18 cellular contexts compared by ENCODE assay signal in the genomic region with DNA sequence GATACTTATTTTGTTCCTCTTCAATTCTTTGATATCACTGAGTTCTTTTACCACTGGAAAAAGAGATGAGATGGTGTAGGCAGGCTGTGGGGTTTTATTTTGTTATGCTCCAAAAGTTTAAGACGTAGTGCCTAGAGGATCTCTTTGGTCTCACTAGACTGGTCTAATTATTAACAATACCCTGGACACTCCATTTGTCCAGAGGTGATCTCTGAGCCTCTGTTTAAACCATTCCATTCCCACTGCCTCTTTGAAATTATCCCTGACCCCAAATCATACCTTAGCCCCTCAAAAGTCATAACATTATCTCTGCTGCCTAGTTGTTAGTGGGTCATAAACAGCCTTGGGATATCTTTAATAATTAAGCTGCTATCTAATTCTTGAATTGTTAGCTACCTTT. TPM values are rescaled to one million over a fixed set of nuclear protein-coding genes. Genes with fewer than 3 reads are reported as not detected.
DNase-seq lines count a peak whose midpoint lies in the region; ATAC-seq, FAIRE-seq and TF ChIP-seq lines count a peak whose summit lies in the region.
"Had no signal": no experiment of that assay in that cellular context is flagged by ENCODE, and none has a peak within 500 bp of the region (broad histone marks: within the 10 kb centered on the region; RNA-seq: fewer than 3 reads in every experiment).

No MANE protein-coding gene starts in this region.

- CTCF ChIA-PET in HepG2 (lab: Yijun Ruan, JAX; ENCODE audit: low intra/inter-chr PET ratio, low total read pairs): no interaction called here
- CTCF ChIA-PET in CD8-positive, alpha-beta T cell (lab: Charles Lee): interaction anchor here (1.2 kb wide), 2 partner anchors 10 to 1206 kb away, joined by 3 to 5 read pairs; no protein-coding TSS in a partner anchor

- H3K4me3 Mint-ChIP-seq in CD8-positive, alpha-beta T cell: no peak overlapping the region
- H3K4me3 Mint-ChIP-seq in GM23338: no peak overlapping the region
- H3K4me3 Mint-ChIP-seq: CD4-positive, CD25-positive, alpha-beta regulatory T cell; H9 had no signal

- H3K14ac ChIP-seq in trophoblast cell (ENCODE audit: low read length): no peak overlapping the region

- ATAC-seq in HepG2 (peak; percentile 89), GM21576 (IDR thresholded peaks at IDR 0.05; ENCODE audit: unreplicated experiment) (no peak), GM23338 (no peak), Right ventricle myocardium superior (ENCODE audit: poor library complexity) (no peak)
- ATAC-seq in CD8-positive, alpha-beta T cell: no peak

- H3K27ac ChIP-seq in VCaP (peak overlapping the region; percentile 63), HepG2 (ENCODE audit: extremely low read length, insufficient read depth, low read length) (peak overlapping the region; percentile 69), trophoblast cell (ENCODE audit: low read depth, low read length) (peak overlapping the region; percentile 6), GM23338 (ENCODE audit: low read depth) (no peak overlapping the region)
- H3K27ac ChIP-seq in CD8-positive, alpha-beta T cell (ENCODE audit: low read depth, low read length): no peak overlapping the region

- no peak overlapping the region for H2BK12ac ChIP-seq in trophoblast cell (ENCODE audit: low read length)

- in situ Hi-C loops in HepG2 (cut with HindIII; ENCODE audit: extremely low pct_ligation_motif_present, low pct_unique_long_range_greater_than_20kb): loop anchor here (25.0 kb wide), 1 partner anchor 1196 kb away; no protein-coding TSS in a partner anchor

- H3K4me1 ChIP-seq in HepG2 (ENCODE audit: insufficient read depth, low read length): peaks cover 44% of the 10 kb centered on the region
- peaks cover 0 to 3% of the 10 kb centered on the region in 2 experiments for H3K4me1 ChIP-seq in trophoblast cell (ENCODE audit: control insufficient read depth in 1 of 2, insufficient read depth in 2 of 2, low read length in 2 of 2)
- no peaks in the 10 kb centered on the region for H3K4me1 ChIP-seq in CD8-positive, alpha-beta T cell (ENCODE audit: insufficient read depth, low read length)
- no peaks in the 10 kb centered on the region for H3K4me1 ChIP-seq in GM23338 (ENCODE audit: insufficient read depth)
- H3K4me1 ChIP-seq: BE2C had no signal

- H3K23ac ChIP-seq in trophoblast cell (ENCODE audit: low read length): no peak overlapping the region

- H4K20me1 ChIP-seq in HepG2 (ENCODE audit: insufficient read depth, low read length) (no peaks in the 10 kb centered on the region), GM23338 (replicated peaks; ENCODE audit: insufficient read depth) (no peaks in the 10 kb centered on the region)

- no peak overlapping the region for H2AK5ac ChIP-seq in trophoblast cell (ENCODE audit: low read length)

- H3K9ac ChIP-seq in HepG2 (ENCODE audit: insufficient read depth, low read depth, low read length) (no peak overlapping the region; the same call in 1 of the 2 replicates), trophoblast cell (ENCODE audit: low read length) (no peak overlapping the region)

- H3K36me3 Mint-ChIP-seq in CD8-positive, alpha-beta T cell: no peaks in the 10 kb centered on the region
- no peaks in the 10 kb centered on the region for H3K36me3 Mint-ChIP-seq in GM23338 (ENCODE audit: low read depth)
- H3K36me3 Mint-ChIP-seq: CD4-positive, CD25-positive, alpha-beta regulatory T cell had no signal

- H2AFZ ChIP-seq in HepG2 (ENCODE audit: low read length) (no peak overlapping the region), trophoblast cell (ENCODE audit: insufficient read depth, low read length, poor library complexity) (no peak overlapping the region), GM23338 (no peak overlapping the region)

- POLR2A ChIA-PET in HepG2 (lab: Yijun Ruan, JAX): no interaction called here
- POLR2A ChIA-PET in CD8-positive, alpha-beta T cell (lab: Charles Lee): no interaction called here

- no TSS peak for BruUV-seq in HepG2 (replicated peaks; lab: Mats Ljungman, UMichigan)

- no peak overlapping the region for H3K27ac Mint-ChIP-seq in CD8-positive, alpha-beta T cell
- H3K27ac Mint-ChIP-seq in GM23338: no peak overlapping the region
- H3K27ac Mint-ChIP-seq: CD4-positive, CD25-positive, alpha-beta regulatory T cell; H9 had no signal

- H3K79me1 ChIP-seq in trophoblast cell (ENCODE audit: low read length): no peaks in the 10 kb centered on the region

- peak overlapping the region; percentile 57 for H3K4me2 ChIP-seq in HepG2 (ENCODE audit: low read depth, low read length)
- H3K4me2 ChIP-seq in trophoblast cell (ENCODE audit: low read length): no peak overlapping the region
- H3K4me2 ChIP-seq in GM23338: no peak overlapping the region

- no peaks in the 10 kb centered on the region for H3F3A ChIP-seq in GM23338 (replicated peaks; ENCODE audit: low read depth)

- no peak overlapping the region for H3K18ac ChIP-seq in trophoblast cell (ENCODE audit: low read length)

- no peak for DNase-seq in HepG2 (ENCODE audit: low spot score)
- DNase-seq in trophoblast cell: no peak
- DNase-seq in CD8-positive, alpha-beta T cell: no peak
- no peak for DNase-seq in GM23338 (ENCODE audit: low spot score)
- no peak for DNase-seq in Right ventricle myocardium superior
- DNase-seq: ACHN; BE2C; C1 segment of cervical spinal cord; CD4-positive, CD25-positive, alpha-beta regulatory T cell; DMS153; DMS79; GF-D8; H9 had no signal

- no peaks in the 10 kb centered on the region for H3K4me1 Mint-ChIP-seq in CD8-positive, alpha-beta T cell (ENCODE audit: low read depth)
- H3K4me1 Mint-ChIP-seq in GM23338: peaks cover under 1% of the 10 kb centered on the region; the same call in 1 of the 3 replicates
- H3K4me1 Mint-ChIP-seq: CD4-positive, CD25-positive, alpha-beta regulatory T cell had no signal

- no peaks in the 10 kb centered on the region for H3K9me3 Mint-ChIP-seq in CD8-positive, alpha-beta T cell
- H3K9me3 Mint-ChIP-seq in GM23338: no peaks in the 10 kb centered on the region
- H3K9me3 Mint-ChIP-seq: CD4-positive, CD25-positive, alpha-beta regulatory T cell had no signal

- H3K9me2 ChIP-seq in GM23338 (ENCODE audit: insufficient read depth): no peaks in the 10 kb centered on the region

- no peak overlapping the region for H2BK5ac ChIP-seq in trophoblast cell (ENCODE audit: low read depth, low read length, poor library complexity)

- no peaks in the 10 kb centered on the region for H3K9me3 ChIP-seq in HepG2 (ENCODE audit: low read length)
- H3K9me3 ChIP-seq in trophoblast cell (ENCODE audit: insufficient read depth, low read depth, low read length): no peaks in the 10 kb centered on the region
- H3K9me3 ChIP-seq in CD8-positive, alpha-beta T cell (ENCODE audit: low read length): no peaks in the 10 kb centered on the region
- H3K9me3 ChIP-seq: BE2C had no signal

- no peak overlapping the region for H2BK120ac ChIP-seq in trophoblast cell (ENCODE audit: insufficient read depth, low read length, poor library complexity)

- TF ChIP-seq CTCF in VCaP (conservative IDR thresholded peaks at IDR 0.05) (no peak), HepG2 (CRISPR knock-in tag; IDR thresholded peaks at IDR 0.05) (no peak), GM23338 (conservative IDR thresholded peaks at IDR 0.05; ENCODE audit: low read depth in 2 of 2) (no peak)
- no peak for TF ChIP-seq CTCF in CD8-positive, alpha-beta T cell (IDR thresholded peaks at IDR 0.05)

- no peak overlapping the region for H4K91ac ChIP-seq in trophoblast cell (ENCODE audit: low read depth, low read length)

- intact Hi-C loops in HepG2 (cut with micrococcal nuclease; ENCODE audit: unreplicated experiment) (no loop called here), Right ventricle myocardium superior (cut with DNase I) (no loop called here)
- intact Hi-C loops in CD8-positive, alpha-beta T cell (cut with DNase I, micrococcal nuclease): no loop called here

- TF ChIP-seq EP300 in HepG2 (IDR thresholded peaks at IDR 0.05; ENCODE audit: low read depth in 2 of 2, low read length in 2 of 2) (no peak), HepG2 (CRISPR knock-in tag; IDR thresholded peaks at IDR 0.05; ENCODE audit: borderline replicate concordance) (no peak)

- no peak for TF ChIP-seq RAD21 in HepG2 (CRISPR knock-in tag; IDR thresholded peaks at IDR 0.05)

- H3K4me3 ChIP-seq in HepG2 (replicated peaks in 1 of 3; ENCODE audit: insufficient read depth in 1 of 3, low read depth in 2 of 3, low read length in 3 of 3) (no peak overlapping the region), trophoblast cell (ENCODE audit: low read depth, low read length) (no peak overlapping the region), GM23338 (no peak overlapping the region)
- no peak overlapping the region for H3K4me3 ChIP-seq in CD8-positive, alpha-beta T cell (ENCODE audit: low read depth, low read length)

- H3K27me3 ChIP-seq in HepG2 (ENCODE audit: control insufficient read depth in 1 of 2, insufficient read depth in 2 of 2, low read length in 2 of 2): no peaks in the 10 kb centered on the region
- H3K27me3 ChIP-seq in trophoblast cell (ENCODE audit: insufficient read depth, low read length): no peaks in the 10 kb centered on the region
- no peaks in the 10 kb centered on the region for H3K27me3 ChIP-seq in CD8-positive, alpha-beta T cell (ENCODE audit: insufficient read depth, low read length)
- H3K27me3 ChIP-seq in GM23338 (ENCODE audit: insufficient read depth): no peaks in the 10 kb centered on the region
- H3K27me3 ChIP-seq: BE2C had no signal

- H3K36me3 ChIP-seq in HepG2 (replicated peaks in 1 of 2; ENCODE audit: control insufficient read depth in 1 of 2, insufficient read depth in 2 of 2, low read length in 2 of 2) (no peaks in the 10 kb centered on the region), trophoblast cell (ENCODE audit: control insufficient read depth in 1 of 2, insufficient read depth in 2 of 2, low read length in 2 of 2) (no peaks in the 10 kb centered on the region), GM23338 (ENCODE audit: insufficient read depth) (no peaks in the 10 kb centered on the region)
- no peaks in the 10 kb centered on the region for H3K36me3 ChIP-seq in CD8-positive, alpha-beta T cell (ENCODE audit: insufficient read depth, low read length)
- H3K36me3 ChIP-seq: BE2C had no signal

- no peaks in the 10 kb centered on the region for H3K79me2 ChIP-seq in HepG2 (ENCODE audit: insufficient read depth, low read length)
- H3K79me2 ChIP-seq in trophoblast cell (ENCODE audit: control insufficient read depth, insufficient read depth, low read length, poor library complexity): no peaks in the 10 kb centered on the region
- no peaks in the 10 kb centered on the region for H3K79me2 ChIP-seq in GM23338 (replicated peaks; ENCODE audit: insufficient read depth)

- FAIRE-seq in HepG2 (lab: Jason Lieb, UNC): peak; percentile 23
- FAIRE-seq: A204.1, H1 had no signal

- H3K4ac ChIP-seq in trophoblast cell (ENCODE audit: low read depth, low read length): no peak overlapping the region

- WGBS in HepG2 (ENCODE audit: low lambda C conversion rate): 0% methylated on average over 1 of the region's 1 CpG
- no CpG with 5 or more reads among the region's 1 CpG for WGBS in trophoblast cell (ENCODE audit: extremely low coverage, insufficient coverage, insufficient read length)

- no peak overlapping the region for H4K12ac ChIP-seq in trophoblast cell (ENCODE audit: low read depth, low read length)

- TF ChIP-seq POLR2A in HepG2 (IDR thresholded peaks at IDR 0.05; ENCODE audit: insufficient read depth in 1 of 2, low read depth in 2 of 2, low read length in 2 of 2): no peak

- H4K8ac ChIP-seq in trophoblast cell (ENCODE audit: low read depth, low read length): no peak overlapping the region

- H3K27me3 Mint-ChIP-seq in CD8-positive, alpha-beta T cell (ENCODE audit: low read depth): peaks cover 12% of the 10 kb centered on the region
- peaks cover 1% of the 10 kb centered on the region for H3K27me3 Mint-ChIP-seq in GM23338 (ENCODE audit: insufficient read depth, low read depth, poor library complexity)

RNA-seq across cellular contexts. Expression of gene SMPX, which starts 24.2 kb away (rescaled TPM):
- total RNA-seq in HepG2 (2016; rRNA removed; fragmentation: Illumina TruSeq; extraction: Trizol): 0.67 and 1.8 TPM in 2 replicates
- total RNA-seq in HepG2 (2016; cell fraction: cytosol; rRNA removed; fragmentation: Illumina TruSeq; extraction: Trizol; ENCODE audit: low read depth): 0.44 and 0.61 TPM in 2 replicates
- 1.2 and 1.8 TPM in 2 replicates for total RNA-seq in HepG2 (2016; cell fraction: insoluble cytoplasmic fraction; rRNA removed; fragmentation: Illumina TruSeq; extraction: Trizol)
- total RNA-seq in HepG2 (2016; cell fraction: membrane; rRNA removed; fragmentation: Illumina TruSeq; extraction: Trizol): 0.48 and 0.71 TPM in 2 replicates
- total RNA-seq in HepG2 (2016; cell fraction: nucleus; rRNA removed; fragmentation: Illumina TruSeq; extraction: Trizol): 3.1 and 5.3 TPM in 2 replicates
- polyA plus RNA-seq in HepG2 (2011; rRNA removed): 0.91 and 0.95 TPM in 2 replicates
- polyA plus RNA-seq in HepG2 (2011; cell fraction: cytosol; rRNA removed): 0.16 and 0.23 TPM in 2 replicates
- polyA plus RNA-seq in HepG2 (2011; cell fraction: nucleus; rRNA removed): 2.5 and 2.9 TPM in 2 replicates
- 0.52 and 2.3 TPM in 2 replicates for polyA plus RNA-seq in HepG2 (2012)
- polyA plus RNA-seq in HepG2 (2016; cell fraction: cytosol; fragmentation: Illumina TruSeq; extraction: Trizol; ENCODE audit: low read depth): 0.40 and 0.52 TPM in 2 replicates
- 0.56 and 1.7 TPM in 2 replicates for polyA plus RNA-seq in HepG2 (2016; cell fraction: insoluble cytoplasmic fraction; fragmentation: Illumina TruSeq; extraction: Trizol; ENCODE audit: low read depth)
- polyA plus RNA-seq in HepG2 (2016; cell fraction: membrane; fragmentation: Illumina TruSeq; extraction: Trizol; ENCODE audit: low read depth): 0.56 and 0.82 TPM in 2 replicates
- 12.4 and 13.9 TPM in 2 replicates for polyA plus RNA-seq in HepG2 (2016; cell fraction: nucleus; fragmentation: Illumina TruSeq; extraction: Trizol; ENCODE audit: insufficient read depth, low read depth)
- polyA minus RNA-seq in HepG2 (2011; rRNA and poly(A)+ RNA removed; ENCODE audit: low replicate concordance): not detected in 2 replicates
- not detected in 2 replicates for polyA minus RNA-seq in HepG2 (2011; cell fraction: cytosol; rRNA and poly(A)+ RNA removed)
- polyA minus RNA-seq in HepG2 (2011; cell fraction: nucleus; rRNA and poly(A)+ RNA removed): 0.64 and 2.0 TPM in 2 replicates
- 0.18 and 0.31 TPM in 2 replicates for polyA plus RNA-seq in trophoblast cell (2013)
- total RNA-seq in CD8-positive, alpha-beta T cell: not detected
- total RNA-seq in GM23338 (2014; rRNA removed; shearing (Covaris generic)): 0.70 TPM in 1 of 2 replicates, not detected in the other
- polyA plus RNA-seq in GM23338 (2016; fragmentation: Nextera tagmentation; extraction: Ambion mirVana): 0.33 TPM in 1 of 2 replicates, not detected in the other
- 569 TPM for total RNA-seq in Right ventricle myocardium superior
- total RNA-seq: CD4-positive, CD25-positive, alpha-beta regulatory T cell; Daoy; H1; H9 had no signal
- polyA plus RNA-seq: CD4-positive, CD25-positive, alpha-beta regulatory T cell; H1 had no signal

Comparison
In these comparisons a context has a peak if more than half of its experiments do, and no peak if none do; other contexts are left out.
1. H3K27ac ChIP-seq: peak in VCaP (single experiment), HepG2 (single experiment) and trophoblast cell (single experiment); none in CD8-positive, alpha-beta T cell (single experiment) and GM23338 (single experiment).
2. RNA of gene SMPX, which starts 24.2 kb away (total RNA-seq): 569 TPM in Right ventricle myocardium superior (single experiment); 0.44 to 5.3 TPM in HepG2, not detected in CD8-positive, alpha-beta T cell and 0.70 TPM in GM23338; every median in the first group is over 10 times any median in the second.